ENCODE assay signal across 8 cellular contexts in the genomic region with DNA sequence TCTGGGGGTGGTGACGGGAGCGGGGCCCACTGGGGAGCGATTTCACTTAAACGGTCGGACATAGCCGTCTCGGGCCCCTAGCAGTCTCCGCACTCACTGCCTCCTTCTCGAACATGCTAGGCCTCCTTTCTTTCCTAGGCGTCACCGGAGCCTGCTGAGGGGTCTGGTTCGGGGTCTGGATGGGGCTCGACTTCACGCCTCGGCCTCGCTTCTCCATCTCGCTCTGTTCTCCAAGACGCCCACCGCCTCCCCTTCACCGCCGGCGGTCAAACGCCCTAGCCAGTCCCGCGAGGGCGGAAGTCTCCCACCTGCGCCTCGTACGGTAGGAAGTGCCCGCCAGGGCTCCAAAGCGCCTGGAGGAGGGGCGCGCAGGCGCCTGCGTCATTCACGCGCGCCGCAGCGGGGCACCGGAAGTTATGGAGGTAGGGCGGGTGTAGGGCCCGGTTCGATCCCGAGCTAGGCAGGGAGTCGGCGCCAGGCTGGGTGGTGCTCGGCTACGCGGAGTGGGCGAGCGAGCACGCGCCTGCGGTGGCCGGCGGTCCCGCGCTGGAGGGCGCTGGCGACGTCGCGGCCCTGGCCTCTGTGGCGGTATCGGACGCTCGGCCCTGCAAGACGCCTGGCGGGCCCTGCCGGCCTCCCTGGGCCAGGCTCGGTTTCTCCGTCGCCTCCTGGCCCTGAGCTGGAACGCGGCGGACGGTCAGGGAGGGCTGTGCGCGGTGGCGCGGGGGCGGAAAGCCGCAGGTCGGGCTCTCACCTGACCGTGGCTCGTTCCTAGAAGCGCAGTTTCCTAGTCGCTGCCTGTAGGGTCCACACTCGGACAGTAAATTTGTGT. TPM values are rescaled to one million over a fixed set of nuclear protein-coding genes. Genes with fewer than 3 reads are reported as not detected.
DNase-seq lines count a peak whose midpoint lies in the region; ATAC-seq and TF ChIP-seq lines count a peak whose summit lies in the region.

A gene with protein sequence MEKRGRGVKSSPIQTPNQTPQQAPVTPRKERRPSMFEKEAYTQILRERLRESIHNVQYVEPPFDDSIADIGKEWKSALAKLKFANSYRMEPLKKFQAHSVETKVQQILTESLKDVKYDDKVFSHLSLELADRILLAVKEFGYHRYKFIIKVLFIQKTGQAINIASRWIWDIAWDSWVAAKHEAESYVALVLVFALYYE (minus strand): TSS at position 331 of the 832 bp plus-strand sequence. CDS start 114 bp downstream, at position 217.
ERMARD (plus strand) TSS at position 381 of the 832 bp plus-strand sequence; CDS start at position 417, 36 bp downstream.

- ATAC-seq in HCT116 = peak; percentile 91

- H3K9ac ChIP-seq in HCT116 (ENCODE audit: low read length) (peak within 1 kb of the TSS; percentile 90), MM.1S (ENCODE audit: low read length) (peak within 1 kb of the TSS; percentile 93)

- H2AFZ ChIP-seq in HCT116 (ENCODE audit: low read depth, low read length, poor library complexity, severe bottlenecking) (no peak within 1 kb of the TSS), MM.1S (ENCODE audit: low read length) (peak within 1 kb of the TSS; percentile 61), neuron (ENCODE audit: low read depth, low read length) (peak within 1 kb of the TSS; percentile 72)

- TF ChIP-seq CTCF in HCT116 (IDR thresholded peaks at IDR 0.05 in 2 of 3, conservative IDR thresholded peaks at IDR 0.05 in 1 of 3; ENCODE audit: borderline replicate concordance in 1 of 3, insufficient read depth in 1 of 3, low read depth in 2 of 3, low read length in 2 of 3) = peak in 1 of 3 experiments; percentile 14; a peak in 1 of 6 replicates
- TF ChIP-seq CTCF in MM.1S (IDR thresholded peaks at IDR 0.05; ENCODE audit: low read length) = no peak

- no peak for TF ChIP-seq RAD21 in HCT116 (IDR thresholded peaks at IDR 0.05; ENCODE audit: low read depth)

- no peaks in the 10 kb centered on the region for H4K20me1 ChIP-seq in HCT116 (ENCODE audit: insufficient read depth)
- no peaks in the 10 kb centered on the region for H4K20me1 ChIP-seq in MM.1S (ENCODE audit: insufficient read depth, low read length)

- peak within 1 kb of the TSS; percentile 88 for H3K27ac ChIP-seq in HCT116 (ENCODE audit: low read depth, low read length)
- H3K27ac ChIP-seq in MM.1S (ENCODE audit: low read length) = peak within 1 kb of the TSS; percentile 80

- BruUV-seq in HCT116 (replicated peaks; lab: Mats Ljungman, UMichigan) = no TSS peak

- H3K4me2 ChIP-seq in HCT116 (ENCODE audit: low read length) = peak within 1 kb of the TSS; percentile 88
- peak within 1 kb of the TSS; percentile 68 for H3K4me2 ChIP-seq in MM.1S (ENCODE audit: low read depth, low read length)

- peaks cover 28% of the 10 kb centered on the region for H3K79me2 ChIP-seq in HCT116 (ENCODE audit: insufficient read depth, low read length)
- H3K79me2 ChIP-seq in MM.1S (ENCODE audit: low read length) = peaks cover 10% of the 10 kb centered on the region

- POLR2A ChIA-PET in HCT116 (lab: Charles Lee) = interaction anchor here (0.7 kb wide), 1 partner anchor 26 kb away, joined by 3 read pairs; no protein-coding TSS in a partner anchor

- no peaks in the 10 kb centered on the region for H3F3A ChIP-seq in MM.1S (ENCODE audit: insufficient read depth, low read length)

- intact Hi-C loops in HCT116 (cut with micrococcal nuclease) = loop anchor here (1.0 to 2.0 kb wide), 3 partner anchors 29 to 803 kb away; partner anchors contain the start of genes C6orf120, TBP and WDR27

- H3K27me3 ChIP-seq in HCT116 (ENCODE audit: insufficient read depth, low read length) (no peaks in the 10 kb centered on the region), MM.1S (replicated peaks; ENCODE audit: insufficient read depth, low read length) (no peaks in the 10 kb centered on the region), neuron (ENCODE audit: insufficient read depth, low read length) (no peaks in the 10 kb centered on the region)

- CTCF ChIA-PET in HCT116 (lab: Charles Lee) = no interaction called here

- peak within 1 kb of the TSS; percentile 69 to 84 for H3K4me3 ChIP-seq in HCT116 (replicated peaks in 1 of 2; ENCODE audit: low read depth in 1 of 2, low read length in 2 of 2)
- peak within 1 kb of the TSS; percentile 80 for H3K4me3 ChIP-seq in MM.1S (ENCODE audit: low read length)
- peak within 1 kb of the TSS; percentile 92 for H3K4me3 ChIP-seq in neuron (ENCODE audit: low read length)

- H3K36me3 ChIP-seq in HCT116 (ENCODE audit: control insufficient read depth in 1 of 2, insufficient read depth in 2 of 2, low read length in 2 of 2) (0 out of 4 replicates have a peak, but pooled peaks cover 0 to 5% of the 10 kb centered on the region in 2 experiments), MM.1S (replicated peaks; ENCODE audit: insufficient read depth, low read length) (no peaks in the 10 kb centered on the region), neuron (ENCODE audit: insufficient read depth, low read length) (no peaks in the 10 kb centered on the region)

- RAD21 ChIA-PET in HCT116 (lab: Charles Lee; ENCODE audit: low non-redundant PET in 1 of 2, low total read pairs in 2 of 2, uncharacterized antibody in 2 of 2, unreplicated experiment in 2 of 2) = no interaction called here

- H3K9me3 ChIP-seq in HCT116 (ENCODE audit: control insufficient read depth in 1 of 2, insufficient read depth in 1 of 2, low read depth in 1 of 2, low read length in 2 of 2) (no peaks in the 10 kb centered on the region), MM.1S (replicated peaks; ENCODE audit: insufficient read depth, low read length) (no peaks in the 10 kb centered on the region), neuron (ENCODE audit: low read length) (peaks cover 4% of the 10 kb centered on the region)

- peak; percentile 74 for DNase-seq in GF-D8 (lab: John Stamatoyannopoulos, UW)
- peak; percentile 88 for DNase-seq in HCT116 (ENCODE audit: low read depth, low spot score)
- peak; percentile 89 for DNase-seq in MM.1S
- peak; percentile 76 for DNase-seq in SHP77 treated with DMSO at 0.1 percent for 48 hours (lab: John Stamatoyannopoulos, UW)
- peak; percentile 91 for DNase-seq in activated gamma-delta T cell treated with anti-CD3 and anti-CD28 coated beads, Interleukin-2, amount 50 U/mL, for 16 hours (ENCODE audit: low read depth)
- peak; percentile 90 for DNase-seq in foreskin melanocyte
- peak; percentile 87 for DNase-seq in stromal cell of bone marrow (ENCODE audit: low read depth)

- H3K9me2 ChIP-seq in HCT116 (ENCODE audit: insufficient read depth) = no peaks in the 10 kb centered on the region
- H3K9me2 ChIP-seq in MM.1S (replicated peaks; ENCODE audit: insufficient read depth, low read length) = no peaks in the 10 kb centered on the region

- H3K4me1 ChIP-seq in HCT116 (ENCODE audit: control insufficient read depth in 1 of 2, insufficient read depth in 2 of 2, low read length in 2 of 2) = peaks cover 7 to 19% of the 10 kb centered on the region in 2 experiments; a peak in 3 of 4 replicates
- H3K4me1 ChIP-seq in MM.1S (ENCODE audit: low read length) = no peaks in the 10 kb centered on the region
- H3K4me1 ChIP-seq in neuron (ENCODE audit: insufficient read depth, low read length) = peaks cover 17% of the 10 kb centered on the region

- TF ChIP-seq POLR2A in HCT116 (IDR thresholded peaks at IDR 0.05; ENCODE audit: borderline replicate concordance, extremely low read depth, insufficient read depth, insufficient read length) = peak; percentile 80

TF ChIP-seq in HCT116, 20 proteins besides CTCF, POLR2A, EP300 and RAD21 (continues in another document):
- TF ChIP-seq, protein P1, sequence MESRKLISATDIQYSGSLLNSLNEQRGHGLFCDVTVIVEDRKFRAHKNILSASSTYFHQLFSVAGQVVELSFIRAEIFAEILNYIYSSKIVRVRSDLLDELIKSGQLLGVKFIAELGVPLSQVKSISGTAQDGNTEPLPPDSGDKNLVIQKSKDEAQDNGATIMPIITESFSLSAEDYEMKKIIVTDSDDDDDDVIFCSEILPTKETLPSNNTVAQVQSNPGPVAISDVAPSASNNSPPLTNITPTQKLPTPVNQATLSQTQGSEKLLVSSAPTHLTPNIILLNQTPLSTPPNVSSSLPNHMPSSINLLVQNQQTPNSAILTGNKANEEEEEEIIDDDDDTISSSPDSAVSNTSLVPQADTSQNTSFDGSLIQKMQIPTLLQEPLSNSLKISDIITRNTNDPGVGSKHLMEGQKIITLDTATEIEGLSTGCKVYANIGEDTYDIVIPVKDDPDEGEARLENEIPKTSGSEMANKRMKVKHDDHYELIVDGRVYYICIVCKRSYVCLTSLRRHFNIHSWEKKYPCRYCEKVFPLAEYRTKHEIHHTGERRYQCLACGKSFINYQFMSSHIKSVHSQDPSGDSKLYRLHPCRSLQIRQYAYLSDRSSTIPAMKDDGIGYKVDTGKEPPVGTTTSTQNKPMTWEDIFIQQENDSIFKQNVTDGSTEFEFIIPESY (IDR thresholded peaks at IDR 0.05; ENCODE audit: extremely low read depth, insufficient replicate concordance, low read length) = peak; percentile 69
- TF ChIP-seq CBX3 (IDR thresholded peaks at IDR 0.05; ENCODE audit: low read depth) (peak; percentile 91; the same call in 1 of the 2 replicates), TCF7L2 (IDR thresholded peaks at IDR 0.05; ENCODE audit: borderline replicate concordance, extremely low read depth, insufficient read depth, insufficient read length) (no peak), JUND (IDR thresholded peaks at IDR 0.05) (no peak; the same call in 1 of the 2 replicates), MAX (IDR thresholded peaks at IDR 0.05) (peak; percentile 91), EGR1 (IDR thresholded peaks at IDR 0.05; ENCODE audit: low read depth) (peak; percentile 85), SIN3A (IDR thresholded peaks at IDR 0.05; ENCODE audit: low read depth) (peak; percentile 84), ZFX (IDR thresholded peaks at IDR 0.05) (peak; percentile 99), YY1 (IDR thresholded peaks at IDR 0.05; ENCODE audit: extremely low read depth, insufficient replicate concordance, low read depth, low read length) (peak; percentile 88), SRF (IDR thresholded peaks at IDR 0.05; ENCODE audit: low read depth) (peak; percentile 96), ELF1 (IDR thresholded peaks at IDR 0.05; ENCODE audit: borderline replicate concordance, low read depth) (peak; percentile 94), POLR2AphosphoS5 (IDR thresholded peaks at IDR 0.05; ENCODE audit: low read depth, low read length) (peak; percentile 95), FOSL1 (IDR thresholded peaks at IDR 0.05; ENCODE audit: low read depth) (no peak), SP1 (IDR thresholded peaks at IDR 0.05; ENCODE audit: low read depth) (peak; percentile 81)
- TF ChIP-seq, protein P2, sequence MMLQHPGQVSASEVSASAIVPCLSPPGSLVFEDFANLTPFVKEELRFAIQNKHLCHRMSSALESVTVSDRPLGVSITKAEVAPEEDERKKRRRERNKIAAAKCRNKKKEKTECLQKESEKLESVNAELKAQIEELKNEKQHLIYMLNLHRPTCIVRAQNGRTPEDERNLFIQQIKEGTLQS (IDR thresholded peaks at IDR 0.05) = no peak

RNA-seq across cellular contexts. Expression of the first gene that starts in this region (rescaled TPM):
- total RNA-seq in HCT116 (2021; ENCODE audit: unreplicated experiment) = 1.5 TPM
- 0.24 and 0.35 TPM in 2 replicates for polyA plus RNA-seq in HCT116 (2012)

RNA-seq across cellular contexts. Expression of gene ERMARD, which starts in this region (rescaled TPM):
- 24.7 TPM for total RNA-seq in HCT116 (2021; ENCODE audit: unreplicated experiment)
- 27.0 and 32.5 TPM in 2 replicates for polyA plus RNA-seq in HCT116 (2012)

Comparison
In these comparisons a context has a peak if more than half of its experiments do, and no peak if none do; other contexts are left out.
1. Peak in every context shown above with its lines: DNase-seq, ATAC-seq, H3K4me3 ChIP-seq and H3K27ac ChIP-seq.